19 cellular contexts compared by ENCODE assay signal in the genomic region with DNA sequence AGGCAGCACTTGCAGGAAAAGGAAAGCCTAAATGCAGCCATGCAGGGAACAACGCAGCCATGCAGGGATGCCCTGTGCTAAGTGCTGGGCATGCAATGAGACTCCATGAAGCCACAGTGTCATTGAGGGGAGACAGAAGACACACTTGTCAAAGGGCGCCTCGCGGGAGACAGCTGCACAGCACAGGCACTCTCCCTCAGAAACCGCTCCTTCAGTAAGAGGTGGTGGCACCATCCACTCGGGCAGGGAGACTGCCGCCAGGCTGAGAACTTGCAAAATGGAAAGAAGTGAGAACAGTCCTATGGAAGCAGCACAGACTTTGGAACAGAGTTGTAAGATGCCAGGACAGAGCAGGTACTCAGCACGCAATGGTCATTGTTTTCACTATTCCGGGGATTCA.
"Had no signal": no experiment of that assay in that cellular context is flagged by ENCODE, and none has a peak within 500 bp of the region (broad histone marks: within the 10 kb centered on the region; RNA-seq: fewer than 3 reads in every experiment).

No MANE protein-coding gene starts in this region.

- H3K9me3 Mint-ChIP-seq: memory B cell had no signal

- H3K9me3 ChIP-seq: adrenal gland, ascending aorta, ovary, prostate gland, thyroid gland had no signal

- H3K27me3 ChIP-seq: adrenal gland, ascending aorta, brain microvascular endothelial cell, heart right ventricle, ovary, thyroid gland had no signal

- H3K27ac ChIP-seq: adrenal gland, ascending aorta, brain microvascular endothelial cell, heart right ventricle, ovary, prostate gland, thyroid gland had no signal

- H3K4me1 ChIP-seq: adrenal gland, ascending aorta, prostate gland, thyroid gland had no signal

- H3K4me1 Mint-ChIP-seq: memory B cell had no signal

- ATAC-seq: heart right ventricle; left colon; SK-N-SH treated with all-trans-retinoic acid at 6 μM for 48 hours; stimulated activated naive CD8-positive, alpha-beta T cell treated with anti-CD3 and anti-CD28 coated beads, Interleukin-15, Interleukin-2, amounts not matched to agents 100 U/mL and 50 U/mL, for 24 hours had no signal

- H3K27ac Mint-ChIP-seq: activated naive CD8-positive, alpha-beta T cell; memory B cell had no signal

- H3K4me3 ChIP-seq: adrenal gland, ascending aorta, heart right ventricle, ovary, prostate gland, thyroid gland had no signal

- H3K4me3 Mint-ChIP-seq: activated naive CD8-positive, alpha-beta T cell; memory B cell had no signal

- H3K36me3 ChIP-seq: adrenal gland, brain microvascular endothelial cell, ovary, prostate gland had no signal

- DNase-seq: activated CD4-positive, alpha-beta T cell treated with anti-CD3 and anti-CD28 coated beads for 4 hours; activated CD4-positive, alpha-beta T cell treated with anti-CD3 and anti-CD28 coated beads, Interleukin-2, amount 50 U/mL, for 48 hours; activated CD4-positive, CD25-positive, alpha-beta regulatory T cell; activated gamma-delta T cell treated with Interleukin-2 at 50 U/mL for 16 hours; adrenal gland; brain microvascular endothelial cell; caudate nucleus; heart right ventricle; left colon; ovary; stimulated activated CD4-positive, alpha-beta T cell treated with anti-CD3 and anti-CD28 coated beads, Interleukin-2, amount 100 ng/mL, for 48 hours; stimulated activated naive CD8-positive, alpha-beta T cell treated with anti-CD3 and anti-CD28 coated beads, Interleukin-15, Interleukin-2, amounts not matched to agents 100 U/mL and 50 U/mL, for 24 hours; T1000; thyroid gland had no signal

- H3K27me3 Mint-ChIP-seq: activated naive CD8-positive, alpha-beta T cell; memory B cell had no signal
